2 cellular contexts compared by ENCODE assay signal in the genomic region with DNA sequence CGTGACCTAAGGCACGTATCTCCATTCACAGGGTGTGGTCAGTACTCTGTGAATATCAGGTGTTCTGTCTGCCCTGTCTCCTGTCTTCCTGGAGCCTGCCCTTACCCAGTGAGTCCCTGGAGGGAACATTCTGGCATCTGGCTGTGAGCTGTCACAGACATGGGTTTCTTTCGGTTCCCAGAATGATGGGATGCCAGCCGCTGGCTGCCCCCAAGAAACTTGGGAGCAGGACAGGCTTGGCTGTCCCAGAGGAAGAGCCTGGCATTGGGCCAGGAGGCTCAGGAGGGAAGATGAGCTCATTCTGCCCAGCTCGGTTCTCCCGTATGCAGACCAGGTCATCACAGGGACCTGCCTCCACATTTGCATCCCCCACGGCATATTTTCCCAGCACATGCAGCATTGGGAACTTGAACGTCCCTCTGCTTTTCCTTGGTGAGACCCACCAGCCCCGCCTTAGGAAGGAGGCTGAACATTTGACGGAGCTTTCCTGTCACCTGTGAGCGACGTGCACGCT.
TF ChIP-seq lines count a peak whose summit lies in the region.

No MANE protein-coding gene starts in this region.

TF ChIP-seq in HEK293, 187 proteins besides CTCF, POLR2A, EP300 and RAD21 (continued from another document):
- TF ChIP-seq ZFP37 (tag by site-specific recombination; IDR thresholded peaks at IDR 0.05), result peak; percentile 53; the same call in 1 of the 2 replicates
- TF ChIP-seq KLF1 (tag by site-specific recombination; IDR thresholded peaks at IDR 0.05), result 0 out of 2 replicates have a peak, but pooled peaks have one; percentile 25
- TF ChIP-seq, protein P1, sequence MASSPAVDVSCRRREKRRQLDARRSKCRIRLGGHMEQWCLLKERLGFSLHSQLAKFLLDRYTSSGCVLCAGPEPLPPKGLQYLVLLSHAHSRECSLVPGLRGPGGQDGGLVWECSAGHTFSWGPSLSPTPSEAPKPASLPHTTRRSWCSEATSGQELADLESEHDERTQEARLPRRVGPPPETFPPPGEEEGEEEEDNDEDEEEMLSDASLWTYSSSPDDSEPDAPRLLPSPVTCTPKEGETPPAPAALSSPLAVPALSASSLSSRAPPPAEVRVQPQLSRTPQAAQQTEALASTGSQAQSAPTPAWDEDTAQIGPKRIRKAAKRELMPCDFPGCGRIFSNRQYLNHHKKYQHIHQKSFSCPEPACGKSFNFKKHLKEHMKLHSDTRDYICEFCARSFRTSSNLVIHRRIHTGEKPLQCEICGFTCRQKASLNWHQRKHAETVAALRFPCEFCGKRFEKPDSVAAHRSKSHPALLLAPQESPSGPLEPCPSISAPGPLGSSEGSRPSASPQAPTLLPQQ (tag by site-specific recombination; IDR thresholded peaks at IDR 0.05), result peak; percentile 31; the same call in 1 of the 2 replicates
- TF ChIP-seq GLI2 (tag by site-specific recombination; IDR thresholded peaks at IDR 0.05; ENCODE audit: borderline replicate concordance, low read depth), result no peak

TF ChIP-seq in SK-N-SH treated with all-trans-retinoic acid at 6 μM for 48 hours, 23 proteins besides CTCF, POLR2A, EP300 and RAD21 (continued from another document):
- TF ChIP-seq, protein P2, sequence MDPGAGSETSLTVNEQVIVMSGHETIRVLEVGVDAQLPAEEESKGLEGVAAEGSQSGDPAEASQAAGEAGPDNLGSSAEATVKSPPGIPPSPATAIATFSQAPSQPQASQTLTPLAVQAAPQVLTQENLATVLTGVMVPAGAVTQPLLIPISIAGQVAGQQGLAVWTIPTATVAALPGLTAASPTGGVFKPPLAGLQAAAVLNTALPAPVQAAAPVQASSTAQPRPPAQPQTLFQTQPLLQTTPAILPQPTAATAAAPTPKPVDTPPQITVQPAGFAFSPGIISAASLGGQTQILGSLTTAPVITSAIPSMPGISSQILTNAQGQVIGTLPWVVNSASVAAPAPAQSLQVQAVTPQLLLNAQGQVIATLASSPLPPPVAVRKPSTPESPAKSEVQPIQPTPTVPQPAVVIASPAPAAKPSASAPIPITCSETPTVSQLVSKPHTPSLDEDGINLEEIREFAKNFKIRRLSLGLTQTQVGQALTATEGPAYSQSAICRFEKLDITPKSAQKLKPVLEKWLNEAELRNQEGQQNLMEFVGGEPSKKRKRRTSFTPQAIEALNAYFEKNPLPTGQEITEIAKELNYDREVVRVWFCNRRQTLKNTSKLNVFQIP (CRISPR knock-in tag; IDR thresholded peaks at IDR 0.05; ENCODE audit: borderline replicate concordance, low read depth), result no peak
